Comparison of ENCODE assay signal across 1 cellular context in the genomic region with DNA sequence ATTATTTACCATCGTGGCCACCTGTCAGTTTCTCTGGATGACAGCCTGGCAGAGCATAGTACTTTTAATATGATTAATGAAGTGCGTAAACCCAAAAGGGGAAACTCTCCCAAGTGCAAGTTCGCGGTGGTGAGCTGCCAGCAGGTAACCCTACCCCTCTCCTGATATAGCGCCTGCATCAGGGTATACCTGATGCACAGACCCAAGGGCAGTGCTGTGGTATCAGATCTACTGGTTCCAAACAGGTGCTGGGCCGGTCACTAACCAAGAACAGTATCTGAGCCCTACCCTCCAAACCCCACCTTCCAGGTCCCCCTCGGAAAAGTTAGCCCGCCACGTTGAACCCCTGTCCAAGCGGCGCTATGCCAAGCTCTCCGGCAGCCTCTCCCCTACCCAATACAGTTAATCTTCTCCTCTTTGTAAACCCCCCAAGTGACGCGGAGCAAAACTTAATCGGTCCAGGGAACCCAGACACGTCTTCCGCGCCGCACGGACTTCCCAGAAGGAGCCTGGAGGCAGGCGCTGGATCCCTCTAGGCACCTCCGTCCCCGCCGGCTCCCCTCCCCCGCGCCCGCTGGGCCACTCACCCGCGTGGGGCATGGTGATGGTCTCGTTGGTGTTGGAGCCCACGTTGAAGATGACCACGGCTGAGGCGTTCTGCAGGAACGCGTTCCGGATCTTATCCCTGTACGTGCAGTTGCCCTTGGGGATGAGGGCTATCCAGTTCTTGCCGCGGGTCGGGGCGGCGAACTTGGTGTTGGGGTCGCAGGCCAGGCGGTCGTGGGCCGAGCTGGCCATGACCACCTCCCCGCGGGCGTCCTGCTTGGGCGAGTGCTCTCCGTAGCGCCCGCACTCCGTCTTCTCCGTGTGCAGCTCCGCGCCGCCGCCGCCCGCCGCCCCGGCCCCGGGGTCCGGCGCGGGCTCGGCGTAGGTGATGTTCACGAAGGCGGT.
A peak's percentile ranks its signal among the peaks of the same experiment; 100 is the strongest.
TF ChIP-seq lines count a peak whose summit lies in the region.

No MANE protein-coding gene starts in this region.

TF ChIP-seq in HEK293, 187 proteins besides CTCF, POLR2A, EP300 and RAD21 (continued from another document):
- TF ChIP-seq ZNF600 (tag by site-specific recombination; IDR thresholded peaks at IDR 0.05) (peak; percentile 58; the same call in 1 of the 2 replicates), ZNF37A (tag by site-specific recombination; IDR thresholded peaks at IDR 0.05) (no peak), ZBTB8A (tag by site-specific recombination; IDR thresholded peaks at IDR 0.05) (peak; percentile 62), ZFP41 (tag by site-specific recombination; IDR thresholded peaks at IDR 0.05; ENCODE audit: borderline replicate concordance) (no peak)
- TF ChIP-seq, protein P1, sequence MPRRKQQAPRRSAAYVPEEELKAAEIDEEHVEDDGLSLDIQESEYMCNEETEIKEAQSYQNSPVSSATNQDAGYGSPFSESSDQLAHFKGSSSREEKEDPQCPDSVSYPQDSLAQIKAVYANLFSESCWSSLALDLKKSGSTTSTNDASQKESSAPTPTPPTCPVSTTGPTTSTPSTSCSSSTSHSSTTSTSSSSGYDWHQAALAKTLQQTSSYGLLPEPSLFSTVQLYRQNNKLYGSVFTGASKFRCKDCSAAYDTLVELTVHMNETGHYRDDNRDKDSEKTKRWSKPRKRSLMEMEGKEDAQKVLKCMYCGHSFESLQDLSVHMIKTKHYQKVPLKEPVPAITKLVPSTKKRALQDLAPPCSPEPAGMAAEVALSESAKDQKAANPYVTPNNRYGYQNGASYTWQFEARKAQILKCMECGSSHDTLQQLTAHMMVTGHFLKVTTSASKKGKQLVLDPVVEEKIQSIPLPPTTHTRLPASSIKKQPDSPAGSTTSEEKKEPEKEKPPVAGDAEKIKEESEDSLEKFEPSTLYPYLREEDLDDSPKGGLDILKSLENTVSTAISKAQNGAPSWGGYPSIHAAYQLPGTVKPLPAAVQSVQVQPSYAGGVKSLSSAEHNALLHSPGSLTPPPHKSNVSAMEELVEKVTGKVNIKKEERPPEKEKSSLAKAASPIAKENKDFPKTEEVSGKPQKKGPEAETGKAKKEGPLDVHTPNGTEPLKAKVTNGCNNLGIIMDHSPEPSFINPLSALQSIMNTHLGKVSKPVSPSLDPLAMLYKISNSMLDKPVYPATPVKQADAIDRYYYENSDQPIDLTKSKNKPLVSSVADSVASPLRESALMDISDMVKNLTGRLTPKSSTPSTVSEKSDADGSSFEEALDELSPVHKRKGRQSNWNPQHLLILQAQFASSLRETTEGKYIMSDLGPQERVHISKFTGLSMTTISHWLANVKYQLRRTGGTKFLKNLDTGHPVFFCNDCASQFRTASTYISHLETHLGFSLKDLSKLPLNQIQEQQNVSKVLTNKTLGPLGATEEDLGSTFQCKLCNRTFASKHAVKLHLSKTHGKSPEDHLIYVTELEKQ (tag by site-specific recombination; IDR thresholded peaks at IDR 0.05; ENCODE audit: borderline replicate concordance) = no peak
TF ChIP-seq in HEK293: peak in this region for 14.
